19 cellular contexts compared by ENCODE assay signal in the genomic region with DNA sequence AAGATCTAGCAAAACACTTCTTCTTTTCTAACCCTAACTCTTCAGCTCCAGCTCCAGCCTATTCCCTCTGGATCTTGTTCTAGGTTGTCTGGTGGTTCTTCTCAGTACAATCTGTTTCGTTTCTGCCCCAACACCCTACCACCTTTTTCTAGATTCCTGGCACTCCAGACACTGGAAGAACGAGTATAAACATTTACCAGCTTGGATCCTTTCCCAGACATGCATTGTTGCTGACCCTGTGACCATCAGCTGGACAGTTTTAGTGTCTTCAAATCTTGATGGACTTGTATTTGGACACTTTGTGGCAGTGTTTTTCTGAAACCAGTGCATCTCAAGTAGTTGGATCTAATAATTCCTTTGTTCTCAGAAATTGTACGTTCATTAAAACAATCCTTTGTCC. TPM values are rescaled to one million over a fixed set of nuclear protein-coding genes. Genes with fewer than 3 reads are reported as not detected.
DNase-seq lines count a peak whose midpoint lies in the region; ATAC-seq and TF ChIP-seq lines count a peak whose summit lies in the region.
"Had no signal": no experiment of that assay in that cellular context is flagged by ENCODE, and none has a peak within 500 bp of the region (broad histone marks: within the 10 kb centered on the region; RNA-seq: fewer than 3 reads in every experiment).

No MANE protein-coding gene starts in this region.

- intact Hi-C loops in Caco-2 (cut with micrococcal nuclease; ENCODE audit: unreplicated experiment) (loop anchor here (1.0 kb wide), 2 partner anchors 15 to 27 kb away; no protein-coding TSS in a partner anchor), prostate gland (cut with DNase I) (no loop called here)

- no peak overlapping the region for H3K4me2 ChIP-seq in hepatocyte
- H3K4me2 ChIP-seq in osteoblast (ENCODE audit: insufficient read depth, low read length), result no peak overlapping the region

- no peak overlapping the region for H3K4me3 ChIP-seq in Caco-2 (ENCODE audit: low read depth, low read length)
- no peak overlapping the region for H3K4me3 ChIP-seq in LNCaP clone FGC (ENCODE audit: low read depth, low read length)
- no peak overlapping the region for H3K4me3 ChIP-seq in hepatocyte
- no peak overlapping the region for H3K4me3 ChIP-seq in prostate gland
- H3K4me3 ChIP-seq in osteoblast (ENCODE audit: insufficient read depth, low read length), result no peak overlapping the region
- H3K4me3 ChIP-seq: GM23248 had no signal

- H3K36me3 ChIP-seq in Caco-2 (ENCODE audit: control insufficient read depth, insufficient read depth, low read length), result no peaks in the 10 kb centered on the region; the same call in 1 of the 2 replicates
- H3K36me3 ChIP-seq in hepatocyte (replicated peaks; ENCODE audit: insufficient read depth, low read depth), result no peaks in the 10 kb centered on the region
- H3K36me3 ChIP-seq in prostate gland, result no peaks in the 10 kb centered on the region
- no peaks in the 10 kb centered on the region for H3K36me3 ChIP-seq in osteoblast (ENCODE audit: insufficient read depth, low read length)

- H3K27me3 ChIP-seq in Caco-2 (replicated peaks; ENCODE audit: control insufficient read depth, insufficient read depth, low read length) (no peaks in the 10 kb centered on the region), hepatocyte (no peaks in the 10 kb centered on the region), prostate gland (replicated peaks; ENCODE audit: insufficient read depth) (no peaks in the 10 kb centered on the region), osteoblast (ENCODE audit: insufficient read depth, low read length) (no peaks in the 10 kb centered on the region)

- peaks cover 50% of the 10 kb centered on the region for H3K4me1 ChIP-seq in Caco-2
- peaks cover 14% of the 10 kb centered on the region for H3K4me1 ChIP-seq in hepatocyte (ENCODE audit: insufficient read depth)
- H3K4me1 ChIP-seq in prostate gland (replicated peaks), result no peaks in the 10 kb centered on the region
- H3K4me1 ChIP-seq in osteoblast (ENCODE audit: insufficient read depth, low read length), result no peaks in the 10 kb centered on the region

- ATAC-seq in HG03025 (IDR thresholded peaks at IDR 0.05; ENCODE audit: low FRiP score, unreplicated experiment), result no peak

- no peak for TF ChIP-seq POLR2A in prostate gland (IDR thresholded peaks at IDR 0.05)

- H3K9me3 ChIP-seq in Caco-2 (peaks cover 25% of the 10 kb centered on the region), hepatocyte (ENCODE audit: low read depth) (no peaks in the 10 kb centered on the region), prostate gland (no peaks in the 10 kb centered on the region), osteoblast (ENCODE audit: low read depth, low read length) (no peaks in the 10 kb centered on the region)

- POLR2A ChIA-PET in Caco-2 (lab: Charles Lee), result no interaction called here

- H3K9me2 ChIP-seq in hepatocyte (replicated peaks; ENCODE audit: insufficient read depth), result no peaks in the 10 kb centered on the region

- H2AFZ ChIP-seq in hepatocyte (no peak overlapping the region), osteoblast (ENCODE audit: low read length) (no peak overlapping the region)
- H2AFZ ChIP-seq: GM23248 had no signal

- peak overlapping the region; percentile 94 for H3K27ac Mint-ChIP-seq in Caco-2 (ENCODE audit: unreplicated experiment)
- H3K27ac Mint-ChIP-seq: CD4-positive, CD25-positive, alpha-beta regulatory T cell had no signal

- no TSS peak for BruUV-seq in Caco-2 (replicated peaks; lab: Mats Ljungman, UMichigan)

- H3K36me3 Mint-ChIP-seq in Caco-2 (ENCODE audit: insufficient read depth, unreplicated experiment), result peaks cover 17% of the 10 kb centered on the region
- H3K36me3 Mint-ChIP-seq: CD4-positive, CD25-positive, alpha-beta regulatory T cell had no signal

- H3K79me2 ChIP-seq in hepatocyte (no peaks in the 10 kb centered on the region), osteoblast (ENCODE audit: insufficient read depth, low read length) (no peaks in the 10 kb centered on the region)

- TF ChIP-seq CTCF in Caco-2 (IDR thresholded peaks at IDR 0.05; ENCODE audit: insufficient read depth in 1 of 2, low read depth in 1 of 2, low read length in 1 of 2, severe bottlenecking in 1 of 2, unreplicated experiment in 1 of 2) (no peak), LNCaP clone FGC (IDR thresholded peaks at IDR 0.05; ENCODE audit: control insufficient read depth, extremely low read depth, insufficient read depth) (no peak), hepatocyte (IDR thresholded peaks at IDR 0.05; ENCODE audit: poor library complexity) (no peak), prostate gland (IDR thresholded peaks at IDR 0.05) (no peak), osteoblast (IDR thresholded peaks at IDR 0.05; ENCODE audit: extremely low read depth, low read depth, low read length) (no peak)

- H3K27ac ChIP-seq in hepatocyte (peak overlapping the region; percentile 78), prostate gland (no peak overlapping the region), osteoblast (ENCODE audit: low read depth, low read length) (no peak overlapping the region)
- H3K27ac ChIP-seq: GM23248 had no signal

- H3K4me1 Mint-ChIP-seq in Caco-2 (ENCODE audit: low read depth, unreplicated experiment), result peaks cover 34% of the 10 kb centered on the region
- H3K4me1 Mint-ChIP-seq: CD4-positive, CD25-positive, alpha-beta regulatory T cell had no signal

- WGBS in hepatocyte (ENCODE audit: low lambda C conversion rate, missing lambda C conversion rate), result 54% methylated on average over 3 of the region's 3 CpGs
- WGBS in prostate gland, result 10% methylated on average over 3 of the region's 3 CpGs

- CTCF ChIA-PET in Caco-2 (lab: Charles Lee), result no interaction called here

- no peak for DNase-seq in Caco-2
- peak; percentile 82 for DNase-seq in LNCaP clone FGC (ENCODE audit: low read depth)
- no peak for DNase-seq in hepatocyte (ENCODE audit: low spot score)
- peak; percentile 13 for DNase-seq in prostate gland (ENCODE audit: low spot score)
- no peak for DNase-seq in osteoblast (ENCODE audit: insufficient read length, low spot score, missing footprints)
- DNase-seq in medulla oblongata (ENCODE audit: extremely low spot score), result no peak
- DNase-seq: Calu3; CD4-positive, CD25-positive, alpha-beta regulatory T cell; GM23248; HCEC 1CT; KBM-7; NCI-H1048; NCI-H1436 treated with DMSO at 0.1 percent for 48 hours; NCI-H2107; NCI-H524 treated with DMSO at 0.1 percent for 48 hours; SHP77 treated with DMSO at 0.1 percent for 48 hours had no signal

- H4K20me1 ChIP-seq in hepatocyte (ENCODE audit: insufficient read depth, poor library complexity, severe bottlenecking) (no peaks in the 10 kb centered on the region), osteoblast (ENCODE audit: insufficient read depth, low read length) (no peaks in the 10 kb centered on the region)

- no peaks in the 10 kb centered on the region for H3K27me3 Mint-ChIP-seq in Caco-2 (ENCODE audit: insufficient read depth, unreplicated experiment)

- H3K9me3 Mint-ChIP-seq in Caco-2 (ENCODE audit: unreplicated experiment), result peaks cover 22% of the 10 kb centered on the region

- no peak overlapping the region for H3K4me3 Mint-ChIP-seq in Caco-2 (ENCODE audit: unreplicated experiment)
- H3K4me3 Mint-ChIP-seq: CD4-positive, CD25-positive, alpha-beta regulatory T cell had no signal

RNA-seq across cellular contexts. Expression of gene CACNA1E, which starts 30.6 kb away (rescaled TPM):
- total RNA-seq in Caco-2 (2022) (0.32 and 0.45 TPM in 2 replicates), hepatocyte (1.7 and 1.8 TPM in 2 replicates), prostate gland (1 to 10 TPM in 1 of 2 donors, not detected in 1; 4.1 TPM), osteoblast (under 0.01 and 0.29 TPM in 2 replicates)
- polyA plus RNA-seq in hepatocyte, result 0.95 and 1.1 TPM in 2 replicates
- total RNA-seq: Calu3; CD4-positive, CD25-positive, alpha-beta regulatory T cell; GM23248; OCI-LY7; RPMI7951 had no signal
- polyA plus RNA-seq: CD4-positive, CD25-positive, alpha-beta regulatory T cell; GM23248 had no signal

Comparison
In these comparisons a context has a peak if more than half of its experiments do, and no peak if none do; other contexts are left out.
1. DNase-seq: peak in LNCaP clone FGC (single experiment) and prostate gland (single experiment); none in Caco-2 (0 of 2), hepatocyte (single experiment), osteoblast (single experiment) and medulla oblongata (single experiment).